Comparison of ENCODE assay signal across 9 cellular contexts in the genomic region with DNA sequence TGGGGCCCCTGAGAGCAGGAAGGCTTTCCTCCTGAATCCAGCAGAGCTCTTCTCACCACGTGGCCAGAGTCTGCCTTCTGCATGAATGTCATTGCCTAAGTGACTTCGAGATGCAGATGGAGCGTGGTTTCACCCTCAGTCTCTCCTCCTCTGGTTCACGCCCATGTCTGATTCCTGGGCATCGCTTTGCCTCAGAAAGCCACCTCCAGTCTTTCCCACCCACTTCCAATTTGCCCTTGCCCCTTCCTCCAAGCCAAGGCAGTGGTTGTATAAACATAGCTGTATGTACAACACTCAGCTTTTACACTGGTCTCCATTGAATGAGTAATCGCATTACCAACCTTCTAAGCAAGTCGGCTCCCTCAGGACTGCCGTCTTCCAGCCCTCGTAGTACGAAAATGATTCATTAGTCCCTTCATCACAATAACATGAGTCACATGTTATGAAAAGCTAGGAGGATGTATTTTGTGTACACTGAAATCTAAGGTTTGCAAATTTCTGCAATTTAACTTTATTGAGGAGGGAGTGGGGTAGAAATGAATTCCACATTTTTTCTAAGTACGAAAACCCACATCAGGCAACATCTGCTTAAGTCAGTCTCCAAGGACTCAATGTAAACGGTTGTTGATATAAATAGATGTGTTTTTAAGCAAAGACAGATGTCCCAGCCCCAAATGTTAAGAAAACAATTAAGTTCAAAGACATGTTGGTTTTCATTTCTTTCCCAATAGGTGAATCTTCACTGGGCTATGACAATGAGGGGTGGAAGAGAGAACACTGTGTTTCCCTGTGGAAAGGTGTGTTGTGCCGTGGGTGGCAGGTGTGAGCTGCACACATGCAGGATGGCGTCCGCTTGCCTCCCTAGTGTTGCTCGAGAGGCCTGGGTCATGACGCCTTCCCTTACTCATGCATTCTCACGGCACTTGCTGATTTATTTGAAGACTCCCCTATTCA. TPM values are rescaled to one million over a fixed set of nuclear protein-coding genes. Genes with fewer than 3 reads are reported as not detected.
DNase-seq lines count a peak whose midpoint lies in the region; ATAC-seq and TF ChIP-seq lines count a peak whose summit lies in the region.
"Had no signal": no experiment of that assay in that cellular context is flagged by ENCODE, and none has a peak within 500 bp of the region (broad histone marks: within the 10 kb centered on the region; RNA-seq: fewer than 3 reads in every experiment).

No MANE protein-coding gene starts in this region.

- TF ChIP-seq CTCF in epithelial cell of esophagus (IDR thresholded peaks at IDR 0.05; ENCODE audit: insufficient read depth, low read depth, low read length, missing control alignments), result no peak

- DNase-seq in ELR (ENCODE audit: low read depth) (peak; percentile 97), M059J (ENCODE audit: low read depth) (peak; percentile 97), epithelial cell of esophagus (ENCODE audit: low read depth) (peak; percentile 96), renal cortical epithelial cell (ENCODE audit: low read depth) (peak; percentile 96), NCI-H446 treated with DMSO at 0.1 percent for 48 hours (lab: John Stamatoyannopoulos, UW) (no peak), NCI-H2081 (lab: John Stamatoyannopoulos, UW) (no peak), foreskin melanocyte (no peak)
- DNase-seq: nucleus accumbens had no signal

- no peak for ATAC-seq in HG03196 (IDR thresholded peaks at IDR 0.05; ENCODE audit: unreplicated experiment)

- no peak overlapping the region for H3K4me3 ChIP-seq in epithelial cell of esophagus (ENCODE audit: low read length)

RNA-seq across cellular contexts. Expression of a gene that starts 32.3 kb away (rescaled TPM):
- total RNA-seq in M059J (2014; rRNA removed; shearing (Covaris generic)), result 27.9 and 37.8 TPM in 2 replicates
- 20.8 and 35.3 TPM in 2 replicates for total RNA-seq in renal cortical epithelial cell

Comparison
In these comparisons a context has a peak if more than half of its experiments do, and no peak if none do; other contexts are left out.
1. DNase-seq: peak in ELR (single experiment), M059J (single experiment), epithelial cell of esophagus (single experiment) and renal cortical epithelial cell (single experiment); none in NCI-H446 treated with DMSO at 0.1 percent for 48 hours (single experiment), NCI-H2081 (0 of 2) and foreskin melanocyte (single experiment).